Comparison of ENCODE assay signal across 6 cellular contexts in the genomic region with DNA sequence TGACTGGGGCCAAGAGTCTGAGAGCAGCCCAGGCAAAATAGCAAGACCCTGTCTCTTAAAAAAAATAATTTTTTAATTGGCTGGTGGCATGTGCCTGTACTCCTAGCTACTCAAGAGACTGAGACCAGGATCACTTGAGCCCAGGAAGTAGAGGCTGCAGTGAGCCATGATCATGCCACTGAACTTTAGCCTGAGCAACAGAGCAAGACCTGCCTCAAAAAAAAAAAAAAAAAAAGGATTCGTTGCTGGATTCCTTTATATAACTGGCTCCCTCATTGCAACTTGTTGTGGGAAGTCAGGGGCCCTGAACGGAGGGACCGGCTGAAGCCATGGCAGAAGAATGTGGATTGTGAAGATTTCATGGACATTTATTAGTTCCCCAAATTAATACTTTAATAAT. TPM values are rescaled to one million over a fixed set of nuclear protein-coding genes. Genes with fewer than 3 reads are reported as not detected.
A peak's percentile ranks its signal among the peaks of the same experiment; 100 is the strongest.
DNase-seq lines count a peak whose midpoint lies in the region; ATAC-seq, FAIRE-seq and TF ChIP-seq lines count a peak whose summit lies in the region.
"Not testable (repeated sequence)": the region's sequence is repeated elsewhere in the genome, so short reads cannot be mapped to it uniquely, and the experiment has no call there.

No MANE protein-coding gene starts in this region.

- H3F3A ChIP-seq in GM23338 (replicated peaks; ENCODE audit: low read depth), result not testable (repeated sequence)

- not testable (repeated sequence) for H2BK20ac ChIP-seq in H1 (ENCODE audit: low read length)

- TF ChIP-seq RAD21 in H1 (IDR thresholded peaks at IDR 0.05 in 1 of 2, conservative IDR thresholded peaks at IDR 0.05 in 1 of 2; ENCODE audit: low read depth in 2 of 2, low read length in 2 of 2), result not testable (repeated sequence)

- TF ChIP-seq CTCF in GM23338 (conservative IDR thresholded peaks at IDR 0.05; ENCODE audit: low read depth in 2 of 2); H1 (IDR thresholded peaks at IDR 0.05; ENCODE audit: control extremely low read depth in 1 of 3, insufficient read depth in 1 of 3, low read depth in 1 of 3, low read length in 3 of 3): not testable (repeated sequence)

- peaks cover 17% of the 10 kb centered on the region for H3K9me3 ChIP-seq in HUES64 (ENCODE audit: insufficient read depth, low read depth, low read length)
- not testable (repeated sequence) for H3K9me3 ChIP-seq in H1 (ENCODE audit: insufficient read depth in 2 of 2, low read depth in 1 of 2, low read length in 1 of 2); iPS-18a (ENCODE audit: control insufficient read depth, low read depth, low read length)

- peak overlapping the region; percentile 72 for H2BK120ac ChIP-seq in H1 (replicated peaks; ENCODE audit: low read depth, low read length)

- not testable (repeated sequence) for DNase-seq in GM23338 (ENCODE audit: low spot score); H1 (ENCODE audit: low read depth in 1 of 2, low spot score in 2 of 2)
- DNase-seq in left kidney (ENCODE audit: low read depth, low spot score), result peak; percentile 5
- DNase-seq in renal cortical epithelial cell (ENCODE audit: low read depth), result peak; percentile 62

- FAIRE-seq in H1 (lab: Jason Lieb, UNC), result not testable (repeated sequence)

- H3K79me2 ChIP-seq in GM23338 (replicated peaks; ENCODE audit: insufficient read depth) (peaks cover 45% of the 10 kb centered on the region), H1 (ENCODE audit: control insufficient read depth in 1 of 2, insufficient read depth in 2 of 2, low read length in 2 of 2) (peaks cover 0 to 67% of the 10 kb centered on the region in 2 experiments; a peak in 3 of 4 replicates)

- H3K9me2 ChIP-seq in GM23338 (ENCODE audit: insufficient read depth), result not testable (repeated sequence)

- CTCF ChIA-PET in H1 (lab: Charles Lee; ENCODE audit: partially characterized antibody), result interaction anchor here (1.0 kb wide), 1 partner anchor 15 kb away, joined by 3 read pairs; a partner anchor contains a TSS

- not testable (repeated sequence) for H2AFZ ChIP-seq in GM23338; H1 (ENCODE audit: low read length)

- not testable (repeated sequence) for H3K27me3 ChIP-seq in GM23338 (ENCODE audit: insufficient read depth); HUES64 (ENCODE audit: insufficient read depth, low read length); H1 (replicated peaks in 1 of 4; ENCODE audit: control insufficient read depth in 3 of 4, extremely low read depth in 1 of 4, insufficient read depth in 3 of 4, low read length in 3 of 4); iPS-18a (ENCODE audit: control insufficient read depth, insufficient read depth, low read length)

- H2AK5ac ChIP-seq in H1 (ENCODE audit: low read depth, low read length), result not testable (repeated sequence)

- H3K56ac ChIP-seq in H1 (replicated peaks; ENCODE audit: insufficient read length, low read depth, low read length), result not testable (repeated sequence)

- not testable (repeated sequence) for H2BK12ac ChIP-seq in H1 (ENCODE audit: low read depth, low read length)

- H4K8ac ChIP-seq in H1 (ENCODE audit: extremely low read depth, insufficient read depth, low read length), result not testable (repeated sequence)

- H3K4me1 Mint-ChIP-seq in GM23338, result peaks cover 43% of the 10 kb centered on the region

- H3K27me3 Mint-ChIP-seq in GM23338 (ENCODE audit: insufficient read depth, low read depth, poor library complexity), result not testable (repeated sequence)

- not testable (repeated sequence) for TF ChIP-seq POLR2A in H1 (IDR thresholded peaks at IDR 0.05; ENCODE audit: control extremely low read depth in 1 of 2, low read depth in 2 of 2, low read length in 2 of 2)

- H3K27ac Mint-ChIP-seq in GM23338, result peak overlapping the region; percentile 97

- H3K36me3 Mint-ChIP-seq in GM23338 (ENCODE audit: low read depth), result peaks cover 27% of the 10 kb centered on the region

- H4K5ac ChIP-seq in H1 (ENCODE audit: insufficient read length, low read depth, low read length), result not testable (repeated sequence)

- WGBS in HUES64, result 100% methylated on average over 3 of the region's 3 CpGs
- WGBS in H1 (ENCODE audit: extremely low coverage in 1 of 2, insufficient coverage in 1 of 2, insufficient read length in 1 of 2, insufficient replicate concordance in 2 of 2, low coverage in 1 of 2, low lambda C conversion rate in 2 of 2, missing lambda C conversion rate in 1 of 2), 2 experiments, result 19% methylated on average over 3 of the region's 3 CpGs; no CpG with 5 or more reads in 1 of the 2 experiments

- not testable (repeated sequence) for H4K20me1 ChIP-seq in GM23338 (replicated peaks; ENCODE audit: insufficient read depth); H1 (replicated peaks in 1 of 2; ENCODE audit: control insufficient read depth in 1 of 2, insufficient read depth in 2 of 2, low read length in 2 of 2)

- H2BK5ac ChIP-seq in H1 (ENCODE audit: low read depth, low read length), result not testable (repeated sequence)

- H3K36me3 ChIP-seq in GM23338 (ENCODE audit: insufficient read depth); HUES64 (ENCODE audit: insufficient read depth, low read length); H1 (ENCODE audit: control insufficient read depth in 2 of 4, insufficient read depth in 4 of 4, low read length in 3 of 4); iPS-18a (ENCODE audit: control insufficient read depth, low read depth, low read length): not testable (repeated sequence)

- peak; percentile 71 for ATAC-seq in GM23338

- H3K14ac ChIP-seq in H1 (ENCODE audit: insufficient read length), result not testable (repeated sequence)

- H2BK15ac ChIP-seq in H1 (ENCODE audit: low read length), result not testable (repeated sequence)

- not testable (repeated sequence) for TF ChIP-seq EP300 in H1 (IDR thresholded peaks at IDR 0.05; ENCODE audit: borderline replicate concordance in 1 of 2, low read depth in 2 of 2, low read length in 2 of 2)

- H3K18ac ChIP-seq in H1 (ENCODE audit: extremely low read depth, low read length), result not testable (repeated sequence)

- H3K23ac ChIP-seq in H1 (ENCODE audit: insufficient read length), result not testable (repeated sequence)

- H3K23me2 ChIP-seq in H1 (ENCODE audit: low read depth, low read length), result not testable (repeated sequence)

- peaks cover 16% of the 10 kb centered on the region for H3K9me3 Mint-ChIP-seq in GM23338

- not testable (repeated sequence) for H3K4ac ChIP-seq in H1 (replicated peaks; ENCODE audit: insufficient read length, low read depth, low read length)

- H3K4me2 ChIP-seq in GM23338, result not testable (repeated sequence)
- H3K4me2 ChIP-seq in H1 (ENCODE audit: insufficient read depth in 1 of 2, low read depth in 2 of 2, low read length in 2 of 2), result peak overlapping the region in 1 of 2 experiments; percentile 56; a peak in 1 of 4 replicates

- POLR2A ChIA-PET in H1 (lab: Charles Lee; ENCODE audit: partially characterized antibody), result interaction anchor here (1.7 kb wide), 1 partner anchor 14 kb away, joined by 5 read pairs; a partner anchor contains a TSS

- H3K4me3 ChIP-seq in GM23338; HUES64 (ENCODE audit: low read length): not testable (repeated sequence)
- H3K4me3 ChIP-seq in H1 (ENCODE audit: extremely low read depth in 1 of 4, insufficient read depth in 2 of 4, low read depth in 3 of 4, low read length in 4 of 4) (peak overlapping the region in 1 of 4 experiments; percentile 40; a peak in 1 of 8 replicates), iPS-18a (ENCODE audit: low read length) (peak overlapping the region; percentile 27)

- H3K27ac ChIP-seq in GM23338 (ENCODE audit: low read depth) (peak overlapping the region; percentile 70), HUES64 (ENCODE audit: low read depth, low read length) (peak overlapping the region; percentile 84; the same call in 1 of the 2 replicates), H1 (ENCODE audit: low read depth, low read length) (peak overlapping the region; percentile 72; the same call in 1 of the 2 replicates), iPS-18a (ENCODE audit: low read length) (peak overlapping the region; percentile 81)

- not testable (repeated sequence) for H4K91ac ChIP-seq in H1 (replicated peaks; ENCODE audit: insufficient read length, low read length)

- not testable (repeated sequence) for H3K9ac ChIP-seq in HUES64 (ENCODE audit: low read depth, low read length)
- peak overlapping the region in 1 of 4 experiments; percentile 25; a peak in 3 of 7 replicates for H3K9ac ChIP-seq in H1 (replicated peaks in 1 of 4; ENCODE audit: extremely low read depth in 1 of 4, low read depth in 3 of 4, low read length in 3 of 4)
- peak overlapping the region; percentile 62 for H3K9ac ChIP-seq in iPS-18a (ENCODE audit: low read length)

- not testable (repeated sequence) for H3K4me1 ChIP-seq in GM23338 (ENCODE audit: insufficient read depth); HUES64 (ENCODE audit: insufficient read depth, low read length)
- H3K4me1 ChIP-seq in H1 (replicated peaks in 1 of 4; ENCODE audit: control insufficient read depth in 3 of 4, insufficient read depth in 4 of 4, low read length in 3 of 4) (peaks cover 0 to 11% (median 5%) of the 10 kb centered on the region in 4 experiments; a peak in 3 of 7 replicates), iPS-18a (ENCODE audit: control insufficient read depth, low read depth, low read length) (peaks cover 19% of the 10 kb centered on the region)

- H3K4me3 Mint-ChIP-seq in GM23338, result peak overlapping the region; percentile 61; the same call in 2 of the 3 replicates

- H3K79me1 ChIP-seq in H1 (ENCODE audit: low read depth, low read length), result not testable (repeated sequence)

RNA-seq across cellular contexts. Expression of a gene that starts 15.3 kb away (rescaled TPM):
- total RNA-seq in GM23338 (2014; rRNA removed; shearing (Covaris generic)), result 13.0 and 20.4 TPM in 2 replicates
- 8.8 and 10.7 TPM in 2 replicates for polyA plus RNA-seq in GM23338 (2016; fragmentation: Nextera tagmentation; extraction: Ambion mirVana)
- 4.7 TPM for polyA plus RNA-seq in HUES64 (2013, experiment 1 of 2)
- polyA plus RNA-seq in HUES64 (2013, experiment 2 of 2), result 5.1 TPM
- total RNA-seq in H1 (2021; fragmentation: NEBNext Ultra II Directional; extraction: Animal tissue kit (Norgen Biotek cat#: 25700)), result 23.0 and 25.8 TPM in 2 replicates
- 7.3 and 9.3 TPM in 2 replicates for polyA plus RNA-seq in H1 (2011; rRNA removed)
- polyA plus RNA-seq in H1 (2011; cell fraction: cytosol; rRNA removed), result 9.3 TPM
- 20.6 TPM for polyA plus RNA-seq in H1 (2011; cell fraction: nucleus; rRNA removed)
- polyA plus RNA-seq in H1 (2012, experiment 1 of 2), result 9.2 to 13.2 TPM (median 10.4 TPM) in 4 replicates
- polyA plus RNA-seq in H1 (2012, experiment 2 of 2), result 0.94 TPM
- 4.5 TPM for polyA plus RNA-seq in H1 (2013, experiment 1 of 2)
- polyA plus RNA-seq in H1 (2013, experiment 2 of 2), result 3.8 TPM
- polyA minus RNA-seq in H1 (2011; rRNA and poly(A)+ RNA removed), result 69.6 and 114 TPM in 2 replicates
- polyA minus RNA-seq in H1 (2011; cell fraction: cytosol; rRNA and poly(A)+ RNA removed), result 24.2 TPM
- 257 TPM for polyA minus RNA-seq in H1 (2011; cell fraction: nucleus; rRNA and poly(A)+ RNA removed)
- 5.2 and 12.4 TPM in 2 replicates for total RNA-seq in renal cortical epithelial cell

RNA-seq across cellular contexts. Expression of a gene that starts 15.7 kb away (rescaled TPM):
- total RNA-seq in GM23338 (2014; rRNA removed; shearing (Covaris generic)), result 275 and 294 TPM in 2 replicates
- polyA plus RNA-seq in GM23338 (2016; fragmentation: Nextera tagmentation; extraction: Ambion mirVana), result 503 and 541 TPM in 2 replicates
- 279 TPM for polyA plus RNA-seq in HUES64 (2013, experiment 1 of 2)
- 299 TPM for polyA plus RNA-seq in HUES64 (2013, experiment 2 of 2)
- total RNA-seq in H1 (2021; fragmentation: NEBNext Ultra II Directional; extraction: Animal tissue kit (Norgen Biotek cat#: 25700)), result 335 and 353 TPM in 2 replicates
- polyA plus RNA-seq in H1 (2011; rRNA removed), result 201 and 376 TPM in 2 replicates
- polyA plus RNA-seq in H1 (2011; cell fraction: cytosol; rRNA removed), result 377 TPM
- polyA plus RNA-seq in H1 (2011; cell fraction: nucleus; rRNA removed), result 175 TPM
- polyA plus RNA-seq in H1 (2012, experiment 1 of 2), result 321 to 344 TPM (median 332 TPM) in 4 replicates
- polyA plus RNA-seq in H1 (2012, experiment 2 of 2), result 86.2 TPM
- 252 TPM for polyA plus RNA-seq in H1 (2013, experiment 1 of 2)
- 229 TPM for polyA plus RNA-seq in H1 (2013, experiment 2 of 2)
- 252 and 357 TPM in 2 replicates for polyA minus RNA-seq in H1 (2011; rRNA and poly(A)+ RNA removed)
- polyA minus RNA-seq in H1 (2011; cell fraction: cytosol; rRNA and poly(A)+ RNA removed), result 89.6 TPM
- 147 TPM for polyA minus RNA-seq in H1 (2011; cell fraction: nucleus; rRNA and poly(A)+ RNA removed)
- total RNA-seq in renal cortical epithelial cell, result 222 and 254 TPM in 2 replicates
